ENCODE assay signal across 1 cellular context in the genomic region with DNA sequence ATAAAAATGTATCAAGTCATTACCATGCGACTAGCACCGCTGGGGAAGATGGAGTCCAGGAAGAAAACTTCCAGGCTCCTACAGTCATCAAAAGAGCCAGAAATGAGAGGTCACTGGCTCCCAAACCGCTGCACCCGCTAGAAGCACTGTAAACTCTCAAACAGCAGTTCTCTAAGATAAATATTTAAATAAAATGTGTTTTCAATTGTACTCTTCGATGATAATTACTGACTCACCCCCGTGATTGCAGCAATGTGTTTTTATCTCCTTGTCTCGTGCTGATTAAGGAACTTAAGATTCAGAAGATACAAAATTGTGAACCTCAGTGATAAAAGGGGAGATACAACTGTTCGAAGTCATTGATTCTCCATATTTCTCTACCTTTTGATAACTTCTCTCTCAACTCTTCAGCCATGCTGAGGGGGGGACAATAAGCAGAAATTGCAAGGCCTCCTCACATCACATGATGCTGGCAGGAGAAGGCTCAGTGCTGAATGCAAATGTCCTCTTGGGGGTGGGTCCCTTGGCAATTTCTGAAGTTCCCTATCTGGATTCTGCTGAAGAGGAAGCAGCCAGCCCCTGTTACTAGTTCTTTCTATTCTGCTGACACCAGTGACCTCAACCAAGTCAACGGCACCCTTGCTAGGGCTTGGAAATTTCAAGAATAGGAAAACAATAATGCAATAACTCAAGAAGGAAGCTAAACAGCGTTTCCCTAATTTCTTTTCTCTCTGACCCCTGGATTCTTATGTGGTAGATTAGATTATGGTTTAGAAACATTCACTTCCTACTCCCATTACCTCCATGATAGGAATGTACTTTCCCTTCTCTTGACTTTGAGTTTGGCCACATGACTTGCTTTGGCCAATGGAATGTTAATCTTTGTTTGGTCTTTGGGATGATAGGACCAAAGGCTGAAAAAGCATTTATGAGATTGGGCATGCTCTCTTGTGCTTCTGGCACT.
TF ChIP-seq lines count a peak whose summit lies in the region.

No MANE protein-coding gene starts in this region.

TF ChIP-seq in H1, 55 proteins besides CTCF, POLR2A, EP300 and RAD21 (continued from another document):
- TF ChIP-seq GTF2F1 (IDR thresholded peaks at IDR 0.05; ENCODE audit: borderline replicate concordance, low read depth, low read length): no peak
- TF ChIP-seq SIRT6 (IDR thresholded peaks at IDR 0.05; ENCODE audit: low read length): no peak
